In the genomic region with DNA sequence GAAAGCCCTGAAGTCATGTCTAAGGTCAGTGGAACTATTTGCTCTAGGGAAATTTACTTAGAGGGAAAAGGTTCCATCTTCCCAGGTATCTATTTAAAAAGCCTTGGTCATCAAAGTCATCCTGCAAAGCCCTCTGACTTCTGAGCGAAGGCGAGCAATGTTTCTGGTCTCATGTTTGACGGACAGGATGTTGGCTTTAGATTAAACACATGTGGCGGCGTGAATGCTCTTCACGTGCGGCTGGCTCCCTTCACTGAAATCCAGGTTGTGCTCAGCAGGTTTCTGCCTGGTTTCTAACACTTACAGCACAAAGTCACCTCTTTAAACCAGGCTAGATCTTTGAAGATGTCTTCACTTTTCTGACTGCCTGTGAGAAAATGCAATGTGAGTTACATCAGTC, we compare ENCODE assay signal across 22 cellular contexts. TPM values are rescaled to one million over a fixed set of nuclear protein-coding genes. Genes with fewer than 3 reads are reported as not detected.
DNase-seq lines count a peak whose midpoint lies in the region; TF ChIP-seq lines count a peak whose summit lies in the region.
"Had no signal": no experiment of that assay in that cellular context is flagged by ENCODE, and none has a peak within 500 bp of the region (broad histone marks: within the 10 kb centered on the region; RNA-seq: fewer than 3 reads in every experiment).

No MANE protein-coding gene starts in this region.

- DNase-seq in SK-N-MC (ENCODE audit: low read depth, low spot score) (no peak), choroid plexus epithelial cell (ENCODE audit: low read depth) (peak; percentile 26), mesothelial cell of epicardium (ENCODE audit: low spot score in 2 of 2, unreplicated experiment in 2 of 2) (peak in 1 of 2 experiments; percentile 31), glutamatergic neuron (no peak), endothelial cell (ENCODE audit: low spot score) (no peak), spleen (no peak)
- DNase-seq: 8988T; ACHN; AML-193; BE2C; CD4-positive, alpha-beta T cell; CD8-positive, alpha-beta memory T cell; DMS 273 treated with DMSO at 0.1 percent for 48 hours; DMS79; EL; GDM1; H9 had no signal

- H3K9me3 Mint-ChIP-seq in mesothelial cell of epicardium (no peaks in the 10 kb centered on the region), glutamatergic neuron (ENCODE audit: unreplicated experiment) (no peaks in the 10 kb centered on the region), endothelial cell (ENCODE audit: unreplicated experiment) (no peaks in the 10 kb centered on the region)
- H3K9me3 Mint-ChIP-seq: CD4-positive, alpha-beta T cell; CD8-positive, alpha-beta memory T cell; GM23338; H9 had no signal

- H3K9ac ChIP-seq in SK-N-MC (ENCODE audit: insufficient read length), result peak overlapping the region; percentile 34
- H3K9ac ChIP-seq: BLaER1 treated with 17β-estradiol and CSF1 and Interleukin-3, amounts not matched to agents 10 nM and 100 nM had no signal

- H3K27ac ChIP-seq in SK-N-MC, result no peak overlapping the region
- H3K27ac ChIP-seq in spleen, result no peak overlapping the region
- H3K27ac ChIP-seq: BLaER1 treated with 17β-estradiol and CSF1 and Interleukin-3, amounts not matched to agents 10 nM and 100 nM had no signal

- WGBS in spleen, 5 donors, result 40 to 83% (median 73%) methylated on average over 7 of the region's 7 CpGs

- no peak for TF ChIP-seq POLR2A in spleen (IDR thresholded peaks at IDR 0.05)

- H3K27me3 Mint-ChIP-seq in mesothelial cell of epicardium (ENCODE audit: low read depth) (peaks cover 15% of the 10 kb centered on the region), glutamatergic neuron (ENCODE audit: unreplicated experiment) (peaks cover 7% of the 10 kb centered on the region), endothelial cell (ENCODE audit: unreplicated experiment) (no peaks in the 10 kb centered on the region)

- H3K4me1 Mint-ChIP-seq in mesothelial cell of epicardium (peaks cover 21% of the 10 kb centered on the region), glutamatergic neuron (ENCODE audit: low read depth, unreplicated experiment) (no peaks in the 10 kb centered on the region), endothelial cell (ENCODE audit: unreplicated experiment) (peaks cover 16% of the 10 kb centered on the region)

- H3K27ac Mint-ChIP-seq in mesothelial cell of epicardium (peak overlapping the region; percentile 21), glutamatergic neuron (ENCODE audit: unreplicated experiment) (no peak overlapping the region), endothelial cell (ENCODE audit: unreplicated experiment) (no peak overlapping the region)
- H3K27ac Mint-ChIP-seq: CD14-positive monocyte; CD4-positive, alpha-beta T cell; CD8-positive, alpha-beta memory T cell; GM23338; H9 had no signal

- TF ChIP-seq CTCF in choroid plexus epithelial cell (conservative IDR thresholded peaks at IDR 0.05; ENCODE audit: low read depth, low read length) (no peak), mesothelial cell of epicardium (IDR thresholded peaks at IDR 0.05; ENCODE audit: unreplicated experiment) (no peak), glutamatergic neuron (IDR thresholded peaks at IDR 0.05; ENCODE audit: partially characterized antibody, unreplicated experiment) (no peak), endothelial cell (IDR thresholded peaks at IDR 0.05; ENCODE audit: unreplicated experiment) (no peak), spleen (IDR thresholded peaks at IDR 0.05 in 8 of 11, conservative IDR thresholded peaks at IDR 0.05 in 3 of 11) (no peak)

- no peak overlapping the region for H3K4me3 Mint-ChIP-seq in mesothelial cell of epicardium
- no peak overlapping the region for H3K4me3 Mint-ChIP-seq in glutamatergic neuron (ENCODE audit: unreplicated experiment)
- H3K4me3 Mint-ChIP-seq in endothelial cell (ENCODE audit: unreplicated experiment), result no peak overlapping the region
- H3K4me3 Mint-ChIP-seq: CD14-positive monocyte; CD4-positive, alpha-beta T cell; GM23338; H9 had no signal

- peaks cover 0 to 6% (median 3%) of the 10 kb centered on the region in 6 donors for H3K4me1 ChIP-seq in spleen
- H3K4me1 ChIP-seq: BE2C had no signal

- no peaks in the 10 kb centered on the region for H3K9me3 ChIP-seq in SK-N-MC (ENCODE audit: low read depth, low read length)
- no peaks in the 10 kb centered on the region for H3K9me3 ChIP-seq in spleen
- H3K9me3 ChIP-seq: A549; BE2C; BLaER1 treated with 17β-estradiol and CSF1 and Interleukin-3, amounts not matched to agents 10 nM and 100 nM had no signal

- H3K27me3 ChIP-seq in spleen (replicated peaks in 1 of 7), result peaks cover 0 to 50% (median 0%) of the 10 kb centered on the region in 7 donors
- H3K27me3 ChIP-seq: BLaER1 treated with 17β-estradiol and CSF1 and Interleukin-3, amounts not matched to agents 10 nM and 100 nM had no signal

- no peak overlapping the region for H3K4me3 ChIP-seq in SK-N-MC
- H3K4me3 ChIP-seq in choroid plexus epithelial cell (ENCODE audit: low read depth, low read length), result no peak overlapping the region
- no peak overlapping the region for H3K4me3 ChIP-seq in spleen
- H3K4me3 ChIP-seq: A549; BLaER1 treated with 17β-estradiol and CSF1 and Interleukin-3, amounts not matched to agents 10 nM and 100 nM; GM12878; GM23338 had no signal

- H3K36me3 Mint-ChIP-seq in mesothelial cell of epicardium, result no peaks in the 10 kb centered on the region
- no peaks in the 10 kb centered on the region for H3K36me3 Mint-ChIP-seq in glutamatergic neuron (ENCODE audit: unreplicated experiment)
- H3K36me3 Mint-ChIP-seq in endothelial cell (ENCODE audit: low read depth, unreplicated experiment), result peaks cover 4% of the 10 kb centered on the region
- H3K36me3 Mint-ChIP-seq: CD14-positive monocyte; CD8-positive, alpha-beta memory T cell had no signal

- no peaks in the 10 kb centered on the region for H3K36me3 ChIP-seq in SK-N-MC (ENCODE audit: insufficient read depth, low read length)
- no peaks in the 10 kb centered on the region for H3K36me3 ChIP-seq in spleen
- H3K36me3 ChIP-seq: BE2C; BLaER1 treated with 17β-estradiol and CSF1 and Interleukin-3, amounts not matched to agents 10 nM and 100 nM had no signal

- intact Hi-C loops in spleen (cut with DNase I; ENCODE audit: low total_unique reads), result no loop called here

RNA-seq across cellular contexts. Expression of gene ZBTB34, which starts 5.7 kb away (rescaled TPM):
- total RNA-seq in mesothelial cell of epicardium (23.3 to 24.7 TPM (median 24.0 TPM) in 3 replicates), glutamatergic neuron (ENCODE audit: unreplicated experiment) (21.0 TPM), endothelial cell (ENCODE audit: unreplicated experiment) (22.9 TPM), spleen (10 to 100 TPM; 13.0 to 28.9 (median 15.9) TPM)
- 1 to 10 TPM; 2.1 to 3.1 (median 2.3) TPM for polyA plus RNA-seq in spleen

RNA-seq across cellular contexts. Expression of gene ZBTB43, which starts 49.9 kb away (rescaled TPM):
- total RNA-seq in mesothelial cell of epicardium (20.1 to 21.4 TPM (median 21.4 TPM) in 3 replicates), glutamatergic neuron (ENCODE audit: unreplicated experiment) (16.8 TPM), endothelial cell (ENCODE audit: unreplicated experiment) (16.7 TPM), spleen (10 to 100 TPM; 10.3 to 19.2 (median 16.0) TPM)
- polyA plus RNA-seq in spleen, result 1 to 10 TPM; 1.4 to 2.5 (median 2.3) TPM

RNA-seq across cellular contexts. Expression of gene RALGPS1, which starts 59.8 kb away (rescaled TPM):
- total RNA-seq in mesothelial cell of epicardium (25.6 to 29.5 TPM (median 26.9 TPM) in 3 replicates), glutamatergic neuron (ENCODE audit: unreplicated experiment) (23.8 TPM), endothelial cell (ENCODE audit: unreplicated experiment) (6.4 TPM), spleen (10 to 100 TPM; 11.0 to 27.3 (median 17.1) TPM)
- 1 to 10 TPM; 2.5 to 4.9 (median 3.0) TPM for polyA plus RNA-seq in spleen
